8 cellular contexts compared by ENCODE assay signal in the genomic region with DNA sequence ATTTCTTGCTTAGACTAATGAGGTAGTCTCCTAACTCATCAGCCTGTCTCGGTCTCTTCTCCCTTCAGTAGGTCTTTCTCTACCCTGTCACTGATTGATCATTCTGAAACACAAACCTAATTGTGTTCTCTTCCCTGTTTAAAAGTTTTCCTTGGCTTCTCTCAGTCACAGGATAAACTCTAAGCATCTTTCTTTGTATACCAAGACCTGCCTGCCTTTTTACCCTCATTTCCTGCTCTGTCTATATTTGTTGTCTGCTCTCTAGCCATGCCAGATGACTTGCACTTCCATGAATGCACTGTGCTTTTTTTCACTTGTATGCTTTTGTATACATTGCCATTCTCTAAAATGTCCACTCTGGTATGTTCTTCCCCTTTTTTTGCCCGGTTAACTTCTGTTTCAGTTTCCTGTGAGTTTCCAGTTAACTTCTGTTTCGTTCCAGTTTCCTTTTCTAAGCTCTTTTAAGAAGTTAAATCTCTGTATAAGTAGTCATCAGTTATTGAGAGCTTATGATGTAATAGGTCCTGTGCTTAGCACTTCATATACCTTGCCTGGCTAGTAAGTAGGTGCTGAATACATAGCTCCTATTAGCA. TPM values are rescaled to one million over a fixed set of nuclear protein-coding genes. Genes with fewer than 3 reads are reported as not detected.
DNase-seq lines count a peak whose midpoint lies in the region; ATAC-seq and TF ChIP-seq lines count a peak whose summit lies in the region.

No MANE protein-coding gene starts in this region.

- POLR2A ChIA-PET in naive thymus-derived CD4-positive, alpha-beta T cell (lab: Charles Lee), result interaction anchor here (0.9 to 5.5 kb wide), 3 partner anchors 10 to 119 kb away, joined by 3 to 84 read pairs (median 14); a partner anchor contains a TSS

- H3K9me3 Mint-ChIP-seq in naive thymus-derived CD4-positive, alpha-beta T cell, result peaks cover 0 to 2% (median 0%) of the 10 kb centered on the region in 11 donors
- H3K9me3 Mint-ChIP-seq in mesothelial cell of epicardium, result no peaks in the 10 kb centered on the region

- peaks cover 6% of the 10 kb centered on the region for H3K4me1 ChIP-seq in mammary epithelial cell (ENCODE audit: insufficient read depth, low read length)
- H3K4me1 ChIP-seq in naive thymus-derived CD4-positive, alpha-beta T cell (ENCODE audit: control insufficient read depth in 2 of 2, insufficient read depth in 2 of 2, low read length in 2 of 2), result peaks cover 19 to 81% of the 10 kb centered on the region in 2 donors

- H3K4me3 ChIP-seq in mammary epithelial cell (replicated peaks in 1 of 3; ENCODE audit: insufficient read depth in 1 of 3, low read depth in 2 of 3, low read length in 3 of 3), result no peak overlapping the region
- H3K4me3 ChIP-seq in naive thymus-derived CD4-positive, alpha-beta T cell (ENCODE audit: low read length), result no peak overlapping the region

- H3K9me3 ChIP-seq in mammary epithelial cell (replicated peaks; ENCODE audit: insufficient read depth, low read length), result no peaks in the 10 kb centered on the region
- H3K9me3 ChIP-seq in naive thymus-derived CD4-positive, alpha-beta T cell (ENCODE audit: control insufficient read depth in 2 of 3, low read length in 3 of 3), result no peaks in the 10 kb centered on the region

- CTCF ChIA-PET in mammary epithelial cell (lab: Charles Lee; ENCODE audit: low non-redundant PET), result no interaction called here
- CTCF ChIA-PET in naive thymus-derived CD4-positive, alpha-beta T cell (lab: Charles Lee), result interaction anchor here (1.9 kb wide), 1 partner anchor 8 kb away, joined by 6 read pairs; no protein-coding TSS in a partner anchor

- dilution Hi-C loops in mammary epithelial cell (cut with HindIII; ENCODE audit: low sequenced_read_pairs), result no loop called here

- no peaks in the 10 kb centered on the region for H4K20me1 ChIP-seq in mammary epithelial cell (ENCODE audit: insufficient read depth, low read length)

- in situ Hi-C loops in mammary epithelial cell (cut with MboI; ENCODE audit: low sequenced_read_pairs in 2 of 2), result no loop called here

- TF ChIP-seq CTCF in mammary epithelial cell (conservative IDR thresholded peaks at IDR 0.05 in 1 of 2, IDR thresholded peaks at IDR 0.05 in 1 of 2; ENCODE audit: extremely low read depth in 1 of 2, insufficient read depth in 1 of 2, low read depth in 1 of 2, low read length in 2 of 2) (no peak), mesothelial cell of epicardium (IDR thresholded peaks at IDR 0.05; ENCODE audit: unreplicated experiment) (no peak)

- H3K27ac Mint-ChIP-seq in naive thymus-derived CD4-positive, alpha-beta T cell, result no peak overlapping the region
- no peak overlapping the region for H3K27ac Mint-ChIP-seq in mesothelial cell of epicardium

- no peaks in the 10 kb centered on the region for H3K36me3 ChIP-seq in mammary epithelial cell (ENCODE audit: insufficient read depth, low read length)
- no peaks in the 10 kb centered on the region for H3K36me3 ChIP-seq in naive thymus-derived CD4-positive, alpha-beta T cell (ENCODE audit: control insufficient read depth in 2 of 3, insufficient read depth in 3 of 3, low read length in 3 of 3)

- H3K4me2 ChIP-seq in mammary epithelial cell (ENCODE audit: insufficient read depth, low read depth, low read length), result peak overlapping the region; percentile 13

- peak overlapping the region; percentile 38 for H2AFZ ChIP-seq in mammary epithelial cell (ENCODE audit: low read depth, low read length)

- intact Hi-C loops in mammary epithelial cell (cut with micrococcal nuclease), result no loop called here
- intact Hi-C loops in naive thymus-derived CD4-positive, alpha-beta T cell (cut with micrococcal nuclease), result loop anchor here (1.0 kb wide), 2 partner anchors 9 to 15 kb away; no protein-coding TSS in a partner anchor

- peaks cover 0 to 21% (median 2%) of the 10 kb centered on the region in 5 donors for H3K36me3 Mint-ChIP-seq in naive thymus-derived CD4-positive, alpha-beta T cell
- H3K36me3 Mint-ChIP-seq in mesothelial cell of epicardium, result peaks cover under 1% of the 10 kb centered on the region

- peaks cover 43 to 65% (median 58%) of the 10 kb centered on the region in 7 donors for H3K4me1 Mint-ChIP-seq in naive thymus-derived CD4-positive, alpha-beta T cell
- H3K4me1 Mint-ChIP-seq in mesothelial cell of epicardium, result peaks cover 6% of the 10 kb centered on the region

- no peaks in the 10 kb centered on the region for H3K27me3 ChIP-seq in mammary epithelial cell (ENCODE audit: insufficient read depth, low read length)
- H3K27me3 ChIP-seq in naive thymus-derived CD4-positive, alpha-beta T cell (ENCODE audit: control insufficient read depth in 2 of 2, insufficient read depth in 2 of 2, low read length in 2 of 2), result no peaks in the 10 kb centered on the region

- H3K9ac ChIP-seq in mammary epithelial cell (ENCODE audit: insufficient read depth, low read length), result no peak overlapping the region

- no peak overlapping the region for H3K4me3 Mint-ChIP-seq in naive thymus-derived CD4-positive, alpha-beta T cell
- H3K4me3 Mint-ChIP-seq in mesothelial cell of epicardium, result no peak overlapping the region

- ATAC-seq in GM21390 (IDR thresholded peaks at IDR 0.05; ENCODE audit: unreplicated experiment), result peak; percentile 63
- ATAC-seq in naive thymus-derived CD4-positive, alpha-beta T cell, result peak; percentile 82

- DNase-seq in DMS53 (lab: John Stamatoyannopoulos, UW) (peak; percentile 68), HPDE6-E6E7 (ENCODE audit: extremely low spot score) (peak; percentile 42), mammary epithelial cell (no peak), mesothelial cell of epicardium (ENCODE audit: low spot score in 2 of 2, unreplicated experiment in 2 of 2) (no peak), HuH-7 (ENCODE audit: low spot score) (no peak), NCI-H2227 treated with DMSO at 0.1 percent for 48 hours (lab: John Stamatoyannopoulos, UW) (no peak)
- peak in 5 of 9 donors; percentile 19 to 53 (median 36) for DNase-seq in naive thymus-derived CD4-positive, alpha-beta T cell

- no TSS peak for BruUV-seq in mammary epithelial cell (replicated peaks; lab: Mats Ljungman, UMichigan)

- no peaks in the 10 kb centered on the region for H3K27me3 Mint-ChIP-seq in naive thymus-derived CD4-positive, alpha-beta T cell
- no peaks in the 10 kb centered on the region for H3K27me3 Mint-ChIP-seq in mesothelial cell of epicardium (ENCODE audit: low read depth)

- peak overlapping the region; percentile 42 for H3K27ac ChIP-seq in mammary epithelial cell (ENCODE audit: insufficient read depth, low read depth, low read length)
- peak overlapping the region; percentile 65 for H3K27ac ChIP-seq in naive thymus-derived CD4-positive, alpha-beta T cell (ENCODE audit: low read depth, low read length)

- peaks cover 96% of the 10 kb centered on the region for H3K79me2 ChIP-seq in mammary epithelial cell (ENCODE audit: insufficient read depth, low read length)

- WGBS in mammary epithelial cell (ENCODE audit: low coverage, missing lambda C conversion rate), result 72% methylated on average over 3 of the region's 3 CpGs

RNA-seq across cellular contexts. Expression of a gene that starts 12.8 kb away (rescaled TPM):
- 10 to 100 TPM; 34.8 to 98.0 TPM for total RNA-seq in mammary epithelial cell
- 17.1 TPM for polyA plus RNA-seq in mammary epithelial cell
- 82.0 TPM for polyA minus RNA-seq in mammary epithelial cell
- total RNA-seq in naive thymus-derived CD4-positive, alpha-beta T cell, result 10 to 100 TPM; 34.1 to 41.8 (median 39.9) TPM
- polyA plus RNA-seq in naive thymus-derived CD4-positive, alpha-beta T cell, result 10 to 100 TPM; 10.0 to 23.5 TPM
- total RNA-seq in mesothelial cell of epicardium, result 29.3 to 32.0 TPM (median 31.3 TPM) in 3 replicates

Comparison
In these comparisons a context has a peak if more than half of its experiments do, and no peak if none do; other contexts are left out.
1. DNase-seq: peak in DMS53 (single experiment), HPDE6-E6E7 (single experiment) and naive thymus-derived CD4-positive, alpha-beta T cell (5 of 9); none in mammary epithelial cell (single experiment), mesothelial cell of epicardium (0 of 2), HuH-7 (single experiment) and NCI-H2227 treated with DMSO at 0.1 percent for 48 hours (single experiment).